In genomic region chr11:45182902-45183301, GRCh38 we compare ENCODE assay signal across 8 cellular contexts. TPM values are rescaled to one million over a fixed set of nuclear protein-coding genes. Genes with fewer than 3 reads are reported as not detected.
DNase-seq lines count a peak whose midpoint lies in the region; ATAC-seq, FAIRE-seq and TF ChIP-seq lines count a peak whose summit lies in the region.

No MANE protein-coding gene starts in this region.

- TF ChIP-seq CTCF in CD14-positive monocyte (IDR thresholded peaks at IDR 0.05), result peak; percentile 66
- TF ChIP-seq CTCF in HCT116 (IDR thresholded peaks at IDR 0.05 in 2 of 3, conservative IDR thresholded peaks at IDR 0.05 in 1 of 3; ENCODE audit: borderline replicate concordance in 1 of 3, insufficient read depth in 1 of 3, low read depth in 2 of 3, low read length in 2 of 3), result peak; percentile 23 to 80 (median 76); a peak in 4 of 6 replicates
- peak; percentile 5 to 49 (median 22); a peak in 4 of 6 replicates for TF ChIP-seq CTCF in GM12878 (IDR thresholded peaks at IDR 0.05 in 2 of 3, conservative IDR thresholded peaks at IDR 0.05 in 1 of 3; ENCODE audit: control insufficient read depth in 2 of 3, extremely low read depth in 1 of 3, insufficient read depth in 1 of 3, low read depth in 3 of 3, low read length in 3 of 3)

- no peak overlapping the region for H3K23ac ChIP-seq in mesendoderm (ENCODE audit: low read length)

- no peak for TF ChIP-seq RAD21 in HCT116 (IDR thresholded peaks at IDR 0.05; ENCODE audit: low read depth)
- TF ChIP-seq RAD21 in GM12878 (IDR thresholded peaks at IDR 0.05; ENCODE audit: insufficient read depth, low read depth, low read length), result no peak

- H3K36me3 ChIP-seq in HCT116 (ENCODE audit: control insufficient read depth in 1 of 2, insufficient read depth in 2 of 2, low read length in 2 of 2), result no peaks in the 10 kb centered on the region
- H3K36me3 ChIP-seq in GM12878 (ENCODE audit: control insufficient read depth in 2 of 2, insufficient read depth in 2 of 2, low read length in 1 of 2), result no peaks in the 10 kb centered on the region
- H3K36me3 ChIP-seq in mesendoderm (ENCODE audit: control insufficient read depth, insufficient read depth, low read length), result no peaks in the 10 kb centered on the region

- no TSS peak for BruUV-seq in HCT116 (replicated peaks; lab: Mats Ljungman, UMichigan)
- no TSS peak for BruUV-seq in GM12878 (replicated peaks; lab: Mats Ljungman, UMichigan)

- H3K4me3 Mint-ChIP-seq in CD14-positive monocyte, result no peak overlapping the region
- no peak overlapping the region for H3K4me3 Mint-ChIP-seq in activated T-cell treated with anti-CD3 and anti-CD28 coated beads, Interleukin-2, amount 50 U/mL, for 4 hours

- no peak overlapping the region for H3K56ac ChIP-seq in mesendoderm (ENCODE audit: low read length)

- no peak overlapping the region for H3K18ac ChIP-seq in mesendoderm (ENCODE audit: low read length)

- H3K4me1 ChIP-seq in HCT116 (ENCODE audit: control insufficient read depth in 1 of 2, insufficient read depth in 2 of 2, low read length in 2 of 2), result peaks cover 23 to 27% of the 10 kb centered on the region in 2 experiments
- peaks cover 6% of the 10 kb centered on the region for H3K4me1 ChIP-seq in GM12878 (ENCODE audit: control insufficient read depth, insufficient read depth, low read length)
- peaks cover 16% of the 10 kb centered on the region for H3K4me1 ChIP-seq in mesendoderm (ENCODE audit: control insufficient read depth, low read depth, low read length)

- H3K27me3 ChIP-seq in HCT116 (ENCODE audit: insufficient read depth, low read length) (no peaks in the 10 kb centered on the region), GM12878 (replicated peaks in 1 of 2; ENCODE audit: control insufficient read depth in 2 of 2, insufficient read depth in 2 of 2, low read length in 1 of 2) (peaks cover 1 to 3% of the 10 kb centered on the region in 2 experiments; a peak in 2 of 4 replicates), mesendoderm (ENCODE audit: insufficient read depth, low read length, poor library complexity) (no peaks in the 10 kb centered on the region)

- no peak overlapping the region for H4K8ac ChIP-seq in mesendoderm (ENCODE audit: low read depth, low read length)

- no peak overlapping the region for H3K4me3 ChIP-seq in HCT116 (replicated peaks in 1 of 2; ENCODE audit: low read depth in 1 of 2, low read length in 2 of 2)
- no peak overlapping the region for H3K4me3 ChIP-seq in GM12878
- no peak overlapping the region for H3K4me3 ChIP-seq in mesendoderm (ENCODE audit: low read length)

- TF ChIP-seq POLR2A in HCT116 (IDR thresholded peaks at IDR 0.05; ENCODE audit: borderline replicate concordance, extremely low read depth, insufficient read depth, insufficient read length) (no peak), GM12878 (IDR thresholded peaks at IDR 0.05; ENCODE audit: low read depth, low read length) (no peak), GM12892 (IDR thresholded peaks at IDR 0.05; ENCODE audit: low read depth, low read length) (no peak)

- no peak for TF ChIP-seq EP300 in GM12878 (IDR thresholded peaks at IDR 0.05; ENCODE audit: borderline replicate concordance in 1 of 2, control insufficient read depth in 1 of 2, low read depth in 2 of 2, low read length in 2 of 2)

- DNase-seq in CD14-positive monocyte (ENCODE audit: low spot score) (no peak), HCT116 (ENCODE audit: low read depth, low spot score) (peak; percentile 19), GM12878 (ENCODE audit: low read depth, low spot score) (no peak), mesendoderm (peak; percentile 64), NCI-H187 treated with DMSO at 0.1 percent for 48 hours (lab: John Stamatoyannopoulos, UW) (no peak), GM12892 (ENCODE audit: insufficient read length) (no peak)
- DNase-seq in activated T-cell treated with anti-CD3 and anti-CD28 coated beads, Interleukin-2, amount 50 U/mL, for 4 hours, result no peak

- H3K27me3 Mint-ChIP-seq in CD14-positive monocyte (ENCODE audit: low read depth in 3 of 3), result peaks cover 18 to 35% (median 23%) of the 10 kb centered on the region in 3 donors
- peaks cover 19% of the 10 kb centered on the region for H3K27me3 Mint-ChIP-seq in activated T-cell treated with anti-CD3 and anti-CD28 coated beads, Interleukin-2, amount 50 U/mL, for 4 hours (ENCODE audit: low read depth)

- H3K79me1 ChIP-seq in mesendoderm (ENCODE audit: low read length), result no peaks in the 10 kb centered on the region

- SMC1A ChIA-PET in GM12878 (lab: Charles Lee; ENCODE audit: uncharacterized antibody, unreplicated experiment), result no interaction called here

- no peak overlapping the region for H2AFZ ChIP-seq in HCT116 (ENCODE audit: low read depth, low read length, poor library complexity, severe bottlenecking)
- H2AFZ ChIP-seq in GM12878 (ENCODE audit: control insufficient read depth, low read depth, low read length), result no peak overlapping the region

- RAD21 ChIA-PET in HCT116 (lab: Charles Lee; ENCODE audit: low non-redundant PET in 1 of 2, low total read pairs in 2 of 2, uncharacterized antibody in 2 of 2, unreplicated experiment in 2 of 2) (no interaction called here), GM12878 (lab: Charles Lee; ENCODE audit: unreplicated experiment) (no interaction called here)

- no peak overlapping the region for H2BK15ac ChIP-seq in mesendoderm (replicated peaks; ENCODE audit: low read depth)

- no peak overlapping the region for H4K5ac ChIP-seq in mesendoderm (ENCODE audit: low read length)

- CTCF ChIA-PET in HCT116 (lab: Charles Lee), result interaction anchor here (1.4 to 2.0 kb wide), 3 partner anchors 8 to 73 kb away, joined by 4 to 7 read pairs (median 4); no protein-coding TSS in a partner anchor
- CTCF ChIA-PET in GM12878 (lab: Yijun Ruan, JAX), result no interaction called here

- POLR2A ChIA-PET in HCT116 (lab: Charles Lee) (no interaction called here), GM12878 (lab: Charles Lee) (no interaction called here)

- no peaks in the 10 kb centered on the region for H4K20me1 ChIP-seq in HCT116 (ENCODE audit: insufficient read depth)
- H4K20me1 ChIP-seq in GM12878 (ENCODE audit: control insufficient read depth, insufficient read depth), result peaks cover 5% of the 10 kb centered on the region; the same call in 1 of the 2 replicates

- H3K9ac ChIP-seq in HCT116 (ENCODE audit: low read length) (no peak overlapping the region), GM12878 (ENCODE audit: control insufficient read depth, insufficient read depth, low read length) (no peak overlapping the region), mesendoderm (ENCODE audit: low read length) (no peak overlapping the region)

- H3K79me2 ChIP-seq in HCT116 (ENCODE audit: insufficient read depth, low read length) (no peaks in the 10 kb centered on the region), GM12878 (ENCODE audit: control insufficient read depth, insufficient read depth, low read length) (no peaks in the 10 kb centered on the region), mesendoderm (ENCODE audit: control insufficient read depth, insufficient read depth, low read length) (no peaks in the 10 kb centered on the region)

- no peak overlapping the region for H3K4ac ChIP-seq in mesendoderm (ENCODE audit: low read depth, low read length)

- H2BK5ac ChIP-seq in mesendoderm (ENCODE audit: low read length), result no peak overlapping the region

- ATAC-seq in HCT116 (no peak), GM12878 (no peak), GM18907 (IDR thresholded peaks at IDR 0.05; ENCODE audit: unreplicated experiment) (no peak)
- ATAC-seq in activated T-cell treated with anti-CD3 and anti-CD28 coated beads, Interleukin-2, amount 50 U/mL, for 4 hours, result no peak

- H3K27ac Mint-ChIP-seq in CD14-positive monocyte, result no peak overlapping the region

- peaks cover 10% of the 10 kb centered on the region for H3K4me1 Mint-ChIP-seq in CD14-positive monocyte
- H3K4me1 Mint-ChIP-seq in activated T-cell treated with anti-CD3 and anti-CD28 coated beads, Interleukin-2, amount 50 U/mL, for 4 hours (ENCODE audit: low read depth), result peaks cover 8% of the 10 kb centered on the region

- H3K27ac ChIP-seq in HCT116 (ENCODE audit: low read depth, low read length) (no peak overlapping the region), GM12878 (ENCODE audit: control insufficient read depth, insufficient read depth) (no peak overlapping the region), mesendoderm (ENCODE audit: low read depth, low read length) (no peak overlapping the region)

- WGBS in GM12878 (ENCODE audit: insufficient coverage, insufficient replicate concordance, low lambda C conversion rate, missing lambda C conversion rate), result 76% methylated on average over 12 of the region's 14 CpGs
- WGBS in mesendoderm (ENCODE audit: extremely low coverage, insufficient coverage, low lambda C conversion rate), result no CpG with 5 or more reads among the region's 14 CpGs

- peaks cover 5 to 6% of the 10 kb centered on the region in 2 donors for H3K36me3 Mint-ChIP-seq in CD14-positive monocyte
- H3K36me3 Mint-ChIP-seq in activated T-cell treated with anti-CD3 and anti-CD28 coated beads, Interleukin-2, amount 50 U/mL, for 4 hours (ENCODE audit: insufficient read depth), result peaks cover 13% of the 10 kb centered on the region

- intact Hi-C loops in CD14-positive monocyte (cut with micrococcal nuclease), result no loop called here
- intact Hi-C loops in HCT116 (cut with micrococcal nuclease), result loop anchor here (1.0 to 10.0 kb wide), 2 partner anchors 72 to 110 kb away; no protein-coding TSS in a partner anchor
- intact Hi-C loops in GM12878 (cut with micrococcal nuclease; ENCODE audit: unreplicated experiment), result no loop called here

- H3K4me2 ChIP-seq in HCT116 (ENCODE audit: low read length) (no peak overlapping the region), GM12878 (ENCODE audit: control insufficient read depth, insufficient read depth) (no peak overlapping the region), mesendoderm (ENCODE audit: low read length) (no peak overlapping the region)

- no peaks in the 10 kb centered on the region for H3K9me2 ChIP-seq in HCT116 (ENCODE audit: insufficient read depth)

- H3K9me3 Mint-ChIP-seq in CD14-positive monocyte, result peaks cover 0 to 8% (median 0%) of the 10 kb centered on the region in 7 donors
- no peaks in the 10 kb centered on the region for H3K9me3 Mint-ChIP-seq in activated T-cell treated with anti-CD3 and anti-CD28 coated beads, Interleukin-2, amount 50 U/mL, for 4 hours

- no peaks in the 10 kb centered on the region for H3K9me3 ChIP-seq in HCT116 (ENCODE audit: control insufficient read depth in 1 of 2, insufficient read depth in 1 of 2, low read depth in 1 of 2, low read length in 2 of 2)
- no peaks in the 10 kb centered on the region for H3K9me3 ChIP-seq in GM12878 (replicated peaks; ENCODE audit: control insufficient read depth, insufficient read depth, low read length)

- H2AK5ac ChIP-seq in mesendoderm (ENCODE audit: low read length), result no peak overlapping the region

- in situ Hi-C loops in GM12878 (cut with MboI), result no loop called here

- FAIRE-seq in GM12878 (lab: Jason Lieb, UNC) (no peak), GM12892 (lab: Jason Lieb, UNC) (no peak)

- H2BK120ac ChIP-seq in mesendoderm (ENCODE audit: low read depth, low read length), result no peak overlapping the region

RNA-seq across cellular contexts. Expression of gene PRDM11, which starts 36.5 kb away (rescaled TPM):
- polyA plus RNA-seq in CD14-positive monocyte, result under 1 TPM in 1 of 2 donors, not detected in 1; 0.48 TPM
- 9.3 TPM for total RNA-seq in HCT116 (2021; ENCODE audit: unreplicated experiment)
- polyA plus RNA-seq in HCT116 (2012), result 5.5 and 6.2 TPM in 2 replicates
- 3.3 and 3.6 TPM in 2 replicates for total RNA-seq in GM12878 (2013; cell fraction: nucleolus; rRNA removed)
- 0.76 and 1.0 TPM in 2 replicates for total RNA-seq in GM12878 (2014; rRNA removed)
- 0.54 and 0.97 TPM in 2 replicates for total RNA-seq in GM12878 (2014; rRNA removed; fragmentation: Illumina TruSeq; extraction: Trizol)
- 1.9 and 2.4 TPM in 2 replicates for total RNA-seq in GM12878 (2021)
- 0.24 TPM for polyA plus RNA-seq in GM12878 (2011; ENCODE audit: low read depth)
- 0.53 and 0.56 TPM in 2 replicates for polyA plus RNA-seq in GM12878 (2011; rRNA removed)
- polyA plus RNA-seq in GM12878 (2011; cell fraction: cytosol; rRNA removed), result 0.70 and 1.3 TPM in 2 replicates
- polyA plus RNA-seq in GM12878 (2011; cell fraction: nucleus; rRNA removed), result 2.2 and 2.4 TPM in 2 replicates
- polyA plus RNA-seq in GM12878 (2012), result 0.66 and 0.73 TPM in 2 replicates
- polyA plus RNA-seq in GM12878 (2014; fragmentation: Illumina TruSeq; extraction: Trizol), result 0.21 and 0.65 TPM in 2 replicates
- under 1 TPM; 0.05 to 0.07 TPM for polyA plus RNA-seq in GM12878 (2014; fragmentation: Nextera tagmentation; extraction: Ambion mirVana)
- polyA plus RNA-seq in GM12878 (2014; rRNA removed), result 0.55 and 1.1 TPM in 2 replicates
- polyA plus RNA-seq in GM12878 (2016; fragmentation: Nextera tagmentation; extraction: Ambion mirVana), result under 1 TPM; 0.03 to 0.09 TPM
- 1.2 and 1.9 TPM in 2 replicates for polyA minus RNA-seq in GM12878 (2011; rRNA and poly(A)+ RNA removed)
- polyA minus RNA-seq in GM12878 (2011; cell fraction: cytosol; rRNA and poly(A)+ RNA removed), result 0.31 and 0.40 TPM in 2 replicates
- polyA minus RNA-seq in GM12878 (2011; cell fraction: nucleus; rRNA and poly(A)+ RNA removed), result 1.1 and 2.3 TPM in 2 replicates
- 5.4 TPM for polyA plus RNA-seq in mesendoderm (2013, experiment 1 of 2)
- polyA plus RNA-seq in mesendoderm (2013, experiment 2 of 2), result 5.4 TPM
- total RNA-seq in activated T-cell treated with anti-CD3 and anti-CD28 coated beads, Interleukin-2, amount 50 U/mL, for 4 hours, result 1 to 10 TPM; 6.0 to 8.5 (median 6.8) TPM
- polyA plus RNA-seq in GM12892 (2012; ENCODE audit: missing spikeins), result 0.32 TPM

Comparison
In these comparisons a context has a peak if more than half of its experiments do, and no peak if none do; other contexts are left out.
1. DNase-seq: peak in HCT116 (single experiment) and mesendoderm (single experiment); none in CD14-positive monocyte (single experiment), GM12878 (single experiment), NCI-H187 treated with DMSO at 0.1 percent for 48 hours (single experiment), activated T-cell treated with anti-CD3 and anti-CD28 coated beads, Interleukin-2, amount 50 U/mL, for 4 hours (single experiment) and GM12892 (single experiment).
2. CTCF ChIP-seq: peak in every context shown above with its lines; median percentile 76 in HCT116; 66 in CD14-positive monocyte; 22 in GM12878.